Comparison of ENCODE assay signal across 1 cellular context in genomic region chr7:100532165-100533022, GRCh38.
TF ChIP-seq lines count a peak whose summit lies in the region.

No MANE protein-coding gene starts in this region.

TF ChIP-seq in GM12878, 131 proteins besides CTCF, POLR2A, EP300 and RAD21:
- TF ChIP-seq PKNOX1 (IDR thresholded peaks at IDR 0.05) (peak; percentile 13; the same call in 1 of the 2 replicates), JUND (IDR thresholded peaks at IDR 0.05; ENCODE audit: low read depth, low read length) (no peak)
